In genomic region chr5:123086376-123087055, GRCh38 we compare ENCODE assay signal across 1 cellular context.
TF ChIP-seq lines count a peak whose summit lies in the region.

No MANE protein-coding gene starts in this region.

TF ChIP-seq in GM23338, 12 proteins besides CTCF, POLR2A, EP300 and RAD21:
- TF ChIP-seq NANOG (IDR thresholded peaks at IDR 0.05; ENCODE audit: borderline replicate concordance) (no peak), ETS1 (IDR thresholded peaks at IDR 0.05) (peak; percentile 29; the same call in 1 of the 2 replicates)
